Comparison of ENCODE assay signal across 15 cellular contexts in the genomic region with DNA sequence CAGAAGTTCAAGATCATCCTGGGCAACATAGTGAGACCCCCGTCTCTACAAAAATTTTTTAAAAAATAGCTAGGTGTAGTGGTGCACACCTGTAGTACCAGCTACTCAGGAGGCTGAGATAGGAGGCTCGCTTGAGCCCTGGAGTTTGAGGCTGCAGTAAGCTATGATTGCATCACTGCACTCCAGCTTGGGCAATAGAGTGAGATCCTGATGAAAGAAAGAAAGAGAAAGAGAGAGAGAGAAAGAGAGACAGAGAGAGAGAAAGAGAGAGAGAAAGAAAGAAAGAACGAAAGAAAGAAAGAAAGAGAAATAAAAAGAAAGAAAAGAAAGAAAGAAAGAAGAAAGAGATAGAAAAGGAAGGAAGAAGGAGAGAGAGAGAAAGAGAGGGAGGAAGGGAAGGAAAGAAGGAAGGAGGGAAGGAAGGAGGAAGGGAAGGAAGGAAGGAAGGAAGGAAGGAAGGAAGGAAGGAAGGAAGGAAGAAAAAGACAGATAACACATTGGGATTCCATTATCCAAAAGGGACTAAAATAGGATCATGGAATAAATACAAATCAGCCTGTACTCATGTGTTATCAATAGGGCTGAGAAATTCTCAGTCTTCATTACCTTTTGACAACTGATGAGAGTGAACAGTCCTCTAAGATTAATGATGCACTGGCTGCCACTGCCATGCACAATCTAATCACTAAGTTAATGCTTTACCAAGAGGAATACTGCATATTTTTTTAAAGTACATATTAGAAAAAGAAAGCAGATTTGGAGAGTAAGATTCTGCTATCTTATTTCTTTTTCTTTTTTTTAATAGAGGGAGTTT. TPM values are rescaled to one million over a fixed set of nuclear protein-coding genes. Genes with fewer than 3 reads are reported as not detected.
A peak's percentile ranks its signal among the peaks of the same experiment; 100 is the strongest.
DNase-seq lines count a peak whose midpoint lies in the region; ATAC-seq and TF ChIP-seq lines count a peak whose summit lies in the region.
"Had no signal": no experiment of that assay in that cellular context is flagged by ENCODE, and none has a peak within 500 bp of the region (broad histone marks: within the 10 kb centered on the region; RNA-seq: fewer than 3 reads in every experiment).

No MANE protein-coding gene starts in this region.

- no peak overlapping the region for H4K12ac ChIP-seq in trophoblast cell (ENCODE audit: low read depth, low read length)

- peaks cover 10% of the 10 kb centered on the region for H3K79me1 ChIP-seq in trophoblast cell (ENCODE audit: low read length)

- CTCF ChIA-PET in Caco-2 (lab: Charles Lee) (no interaction called here), HEK293 (lab: Yijun Ruan, JAX) (no interaction called here)

- no peak overlapping the region for H4K8ac ChIP-seq in trophoblast cell (ENCODE audit: low read depth, low read length)

- H3K4me2 ChIP-seq in trophoblast cell (ENCODE audit: low read length) = no peak overlapping the region
- H3K4me2 ChIP-seq: A549 had no signal

- H3K27ac Mint-ChIP-seq in Caco-2 (ENCODE audit: unreplicated experiment) = peak overlapping the region; percentile 53
- peak overlapping the region; percentile 4 for H3K27ac Mint-ChIP-seq in dendritic cell treated with granulocyte-macrophage colony-stimulating factor and Interleukin-4, amounts not matched to agents 40 ng/mL and 50 ng/mL, for 4 days
- H3K27ac Mint-ChIP-seq: H9 had no signal

- peak overlapping the region; percentile 33 for H2BK120ac ChIP-seq in trophoblast cell (ENCODE audit: insufficient read depth, low read length, poor library complexity)

- H3K27me3 ChIP-seq in Caco-2 (replicated peaks; ENCODE audit: control insufficient read depth, insufficient read depth, low read length) (no peaks in the 10 kb centered on the region), trophoblast cell (ENCODE audit: insufficient read depth, low read length) (no peaks in the 10 kb centered on the region)
- H3K27me3 ChIP-seq: BE2C had no signal

- no peak overlapping the region for H4K91ac ChIP-seq in trophoblast cell (ENCODE audit: low read depth, low read length)

- DNase-seq in Caco-2 (no peak), trophoblast cell (peak in 1 of 2 donors; percentile 58), NCI-H510A treated with DMSO at 0.1 percent for 48 hours (lab: John Stamatoyannopoulos, UW) (no peak), midbrain (lab: John Stamatoyannopoulos, UW) (no peak)
- DNase-seq: BE2C; CD4-positive, alpha-beta memory T cell; DMS153; DMS79 treated with DMSO at 0.1 percent for 48 hours; EL; GOT3; H9 had no signal

- no peak overlapping the region for H2BK5ac ChIP-seq in trophoblast cell (ENCODE audit: low read depth, low read length, poor library complexity)

- no peak overlapping the region for H3K4ac ChIP-seq in trophoblast cell (ENCODE audit: low read depth, low read length)

- POLR2A ChIA-PET in Caco-2 (lab: Charles Lee) = interaction anchor here (0.6 kb wide), 1 partner anchor 70 kb away, joined by 3 read pairs; no protein-coding TSS in a partner anchor
- POLR2A ChIA-PET in HEK293 (lab: Yijun Ruan, JAX) = no interaction called here

- H3K36me3 Mint-ChIP-seq in Caco-2 (ENCODE audit: insufficient read depth, unreplicated experiment) = peaks cover 19% of the 10 kb centered on the region
- peaks cover 6% of the 10 kb centered on the region for H3K36me3 Mint-ChIP-seq in dendritic cell treated with granulocyte-macrophage colony-stimulating factor and Interleukin-4, amounts not matched to agents 40 ng/mL and 50 ng/mL, for 4 days (ENCODE audit: low read depth)
- H3K36me3 Mint-ChIP-seq: CD4-positive, alpha-beta memory T cell had no signal

- H3K18ac ChIP-seq in trophoblast cell (ENCODE audit: low read length) = no peak overlapping the region

- no peaks in the 10 kb centered on the region for H3K27me3 Mint-ChIP-seq in Caco-2 (ENCODE audit: insufficient read depth, unreplicated experiment)
- H3K27me3 Mint-ChIP-seq in dendritic cell treated with granulocyte-macrophage colony-stimulating factor and Interleukin-4, amounts not matched to agents 40 ng/mL and 50 ng/mL, for 4 days = no peaks in the 10 kb centered on the region

- no TSS peak for BruUV-seq in Caco-2 (replicated peaks; lab: Mats Ljungman, UMichigan)

- H3K14ac ChIP-seq in trophoblast cell (ENCODE audit: low read length) = no peak overlapping the region

- no peak overlapping the region for H3K23ac ChIP-seq in trophoblast cell (ENCODE audit: low read length)

- H3K36me3 ChIP-seq in Caco-2 (ENCODE audit: control insufficient read depth, insufficient read depth, low read length) = 0 out of 2 replicates have a peak, but pooled peaks cover 2% of the 10 kb centered on the region
- H3K36me3 ChIP-seq in HEK293 (ENCODE audit: control insufficient read depth in 2 of 2, insufficient read depth in 1 of 2, low read length in 2 of 2) = no peaks in the 10 kb centered on the region
- no peaks in the 10 kb centered on the region for H3K36me3 ChIP-seq in trophoblast cell (ENCODE audit: control insufficient read depth in 1 of 2, insufficient read depth in 2 of 2, low read length in 2 of 2)
- H3K36me3 ChIP-seq: BE2C had no signal

- no peaks in the 10 kb centered on the region for H3K9me3 ChIP-seq in Caco-2
- no peaks in the 10 kb centered on the region for H3K9me3 ChIP-seq in HEK293 (ENCODE audit: control insufficient read depth, insufficient read depth, low read depth, low read length)
- H3K9me3 ChIP-seq in trophoblast cell (ENCODE audit: insufficient read depth, low read depth, low read length) = no peaks in the 10 kb centered on the region
- H3K9me3 ChIP-seq: A549, BE2C had no signal

- no peak overlapping the region for H3K9ac ChIP-seq in trophoblast cell (ENCODE audit: low read length)

- H3K4me3 Mint-ChIP-seq in Caco-2 (ENCODE audit: unreplicated experiment) = no peak overlapping the region
- H3K4me3 Mint-ChIP-seq in dendritic cell treated with granulocyte-macrophage colony-stimulating factor and Interleukin-4, amounts not matched to agents 40 ng/mL and 50 ng/mL, for 4 days = no peak overlapping the region
- H3K4me3 Mint-ChIP-seq: CD4-positive, alpha-beta memory T cell; H9 had no signal

- H3K9me3 Mint-ChIP-seq in Caco-2 (ENCODE audit: unreplicated experiment) = peaks cover 9% of the 10 kb centered on the region
- peaks cover 9% of the 10 kb centered on the region for H3K9me3 Mint-ChIP-seq in dendritic cell treated with granulocyte-macrophage colony-stimulating factor and Interleukin-4, amounts not matched to agents 40 ng/mL and 50 ng/mL, for 4 days
- H3K9me3 Mint-ChIP-seq: CD4-positive, alpha-beta memory T cell; H9 had no signal

- H3K27ac ChIP-seq in HEK293 (ENCODE audit: extremely low read depth, low read depth, low read length) (no peak overlapping the region), trophoblast cell (ENCODE audit: low read depth, low read length) (peak overlapping the region; percentile 48)
- H3K27ac ChIP-seq: A549 had no signal

- H2AFZ ChIP-seq in trophoblast cell (ENCODE audit: insufficient read depth, low read length, poor library complexity) = no peak overlapping the region

- H3K4me3 ChIP-seq in Caco-2 (ENCODE audit: low read depth, low read length) (no peak overlapping the region), HEK293 (ENCODE audit: low read depth, low read length) (no peak overlapping the region), trophoblast cell (ENCODE audit: low read depth, low read length) (no peak overlapping the region)
- H3K4me3 ChIP-seq: A549 had no signal

- TF ChIP-seq CTCF in Caco-2 (IDR thresholded peaks at IDR 0.05; ENCODE audit: insufficient read depth in 1 of 2, low read depth in 1 of 2, low read length in 1 of 2, severe bottlenecking in 1 of 2, unreplicated experiment in 1 of 2) = no peak
- TF ChIP-seq CTCF in HEK293 (tag by site-specific recombination; IDR thresholded peaks at IDR 0.05) = no peak

- peak overlapping the region; percentile 55 for H2BK12ac ChIP-seq in trophoblast cell (ENCODE audit: low read length)

- H3K4me1 ChIP-seq in Caco-2 (peaks cover 70% of the 10 kb centered on the region), HEK293 (ENCODE audit: control insufficient read depth, insufficient read depth, low read length) (no peaks in the 10 kb centered on the region), trophoblast cell (ENCODE audit: control insufficient read depth in 1 of 2, insufficient read depth in 2 of 2, low read length in 2 of 2) (peaks cover 17% of the 10 kb centered on the region in 2 experiments)
- H3K4me1 ChIP-seq: A549, BE2C had no signal

- H3K79me2 ChIP-seq in trophoblast cell (ENCODE audit: control insufficient read depth, insufficient read depth, low read length, poor library complexity) = peaks cover 4% of the 10 kb centered on the region

- peaks cover 47% of the 10 kb centered on the region for H3K4me1 Mint-ChIP-seq in Caco-2 (ENCODE audit: low read depth, unreplicated experiment)
- H3K4me1 Mint-ChIP-seq in dendritic cell treated with granulocyte-macrophage colony-stimulating factor and Interleukin-4, amounts not matched to agents 40 ng/mL and 50 ng/mL, for 4 days (ENCODE audit: low read depth) = peaks cover 43% of the 10 kb centered on the region

- no peak overlapping the region for H2AK5ac ChIP-seq in trophoblast cell (ENCODE audit: low read length)

- no peak for ATAC-seq in GM21529 (IDR thresholded peaks at IDR 0.05; ENCODE audit: unreplicated experiment)
- ATAC-seq: A549 had no signal

- intact Hi-C loops in Caco-2 (cut with micrococcal nuclease; ENCODE audit: unreplicated experiment) = loop anchor here (2.0 to 10.0 kb wide), 2 partner anchors 53 to 223 kb away; no protein-coding TSS in a partner anchor
- intact Hi-C loops in dendritic cell treated with granulocyte-macrophage colony-stimulating factor and Interleukin-4, amounts not matched to agents 40 ng/mL and 50 ng/mL, for 4 days (cut with micrococcal nuclease) = no loop called here

- WGBS in trophoblast cell (ENCODE audit: extremely low coverage, insufficient coverage, insufficient read length) = 93% methylated on average over 1 of the region's 3 CpGs

RNA-seq across cellular contexts. Expression of gene WAC, which starts 35.4 kb away (rescaled TPM):
- total RNA-seq in Caco-2 (2022) = 196 TPM in 2 replicates
- polyA plus RNA-seq in trophoblast cell (2013) = 143 and 144 TPM in 2 replicates
